Comparison of ENCODE assay signal across 11 cellular contexts in genomic region chr19:6271251-6271650, GRCh38. TPM values are rescaled to one million over a fixed set of nuclear protein-coding genes. Genes with fewer than 3 reads are reported as not detected.
DNase-seq lines count a peak whose midpoint lies in the region; ATAC-seq and TF ChIP-seq lines count a peak whose summit lies in the region.
"Had no signal": no experiment of that assay in that cellular context is flagged by ENCODE, and none has a peak within 500 bp of the region (broad histone marks: within the 10 kb centered on the region; RNA-seq: fewer than 3 reads in every experiment).

No MANE protein-coding gene starts in this region.

- H3K36me3 ChIP-seq in thyroid gland (peaks cover 4 to 13% of the 10 kb centered on the region in 2 donors), mucosa of descending colon (ENCODE audit: low read depth) (no peaks in the 10 kb centered on the region)

- peak overlapping the region; percentile 20 for H3K27ac Mint-ChIP-seq in T-helper 2 cell treated with Interferon-gamma antibody and Interleukin-4, amounts not matched to agents 5 μg/mL and 100 μg/mL, for 36 hours

- no peaks in the 10 kb centered on the region for H3K9me3 ChIP-seq in thyroid gland
- no peaks in the 10 kb centered on the region for H3K9me3 ChIP-seq in mucosa of descending colon

- no peak for DNase-seq in T-helper 2 cell treated with Interferon-gamma antibody and Interleukin-4, amounts not matched to agents 5 μg/mL and 100 μg/mL, for 36 hours (ENCODE audit: low spot score)
- DNase-seq in T-helper 2 cell (no peak), cardiac fibroblast (ENCODE audit: low read depth in 2 of 2) (peak; percentile 42 to 67), kidney glomerular epithelial cell (lab: John Stamatoyannopoulos, UW) (peak; percentile 40), thyroid gland (peak; percentile 77 to 81), mucosa of descending colon (no peak)
- DNase-seq: 8988T, immature natural killer cell had no signal

- H3K27me3 Mint-ChIP-seq in T-helper 2 cell treated with Interferon-gamma antibody and Interleukin-4, amounts not matched to agents 5 μg/mL and 100 μg/mL, for 36 hours (ENCODE audit: low read depth): no peaks in the 10 kb centered on the region

- TF ChIP-seq CTCF in cardiac fibroblast (IDR thresholded peaks at IDR 0.05; ENCODE audit: low read depth, low read length): peak; percentile 30
- TF ChIP-seq CTCF in thyroid gland (IDR thresholded peaks at IDR 0.05): peak in 4 of 6 experiments; percentile 7 to 36 (median 24)
- no peak for TF ChIP-seq CTCF in mucosa of descending colon (IDR thresholded peaks at IDR 0.05)

- ATAC-seq in GM21717 (IDR thresholded peaks at IDR 0.05; ENCODE audit: unreplicated experiment) (no peak), mucosa of descending colon (no peak), GM21528 (IDR thresholded peaks at IDR 0.05; ENCODE audit: low FRiP score, unreplicated experiment) (no peak)
- ATAC-seq: Panc1 had no signal

- no peaks in the 10 kb centered on the region for H3K27me3 ChIP-seq in thyroid gland

- peak overlapping the region; percentile 72 to 87 (median 82) for H3K27ac ChIP-seq in thyroid gland

- H3K9me3 Mint-ChIP-seq in T-helper 2 cell treated with Interferon-gamma antibody and Interleukin-4, amounts not matched to agents 5 μg/mL and 100 μg/mL, for 36 hours: no peaks in the 10 kb centered on the region
- H3K9me3 Mint-ChIP-seq: immature natural killer cell had no signal

- no peak for TF ChIP-seq POLR2A in thyroid gland (IDR thresholded peaks at IDR 0.05)

- 25 to 40% methylated on average over 9 of the region's 9 CpGs for WGBS in thyroid gland, 2 donors

- intact Hi-C loops in thyroid gland (cut with DNase I): no loop called here
- intact Hi-C loops in mucosa of descending colon (cut with DNase I, micrococcal nuclease): no loop called here

- peaks cover 12% of the 10 kb centered on the region for H3K4me1 Mint-ChIP-seq in T-helper 2 cell treated with Interferon-gamma antibody and Interleukin-4, amounts not matched to agents 5 μg/mL and 100 μg/mL, for 36 hours (ENCODE audit: low read depth)

- H3K4me3 ChIP-seq in cardiac fibroblast (replicated peaks in 1 of 2; ENCODE audit: low read depth in 2 of 2, low read length in 2 of 2): peak overlapping the region; percentile 13 to 21
- H3K4me3 ChIP-seq in thyroid gland (replicated peaks in 1 of 3): no peak overlapping the region
- H3K4me3 ChIP-seq in mucosa of descending colon: no peak overlapping the region

- H3K4me1 ChIP-seq in thyroid gland (peaks cover 44 to 58% of the 10 kb centered on the region in 2 donors), mucosa of descending colon (ENCODE audit: low read depth) (peaks cover 24% of the 10 kb centered on the region)

- peaks cover 17% of the 10 kb centered on the region for H3K36me3 Mint-ChIP-seq in T-helper 2 cell treated with Interferon-gamma antibody and Interleukin-4, amounts not matched to agents 5 μg/mL and 100 μg/mL, for 36 hours (ENCODE audit: low read depth)

- H3K4me3 Mint-ChIP-seq in T-helper 2 cell treated with Interferon-gamma antibody and Interleukin-4, amounts not matched to agents 5 μg/mL and 100 μg/mL, for 36 hours: no peak overlapping the region
- H3K4me3 Mint-ChIP-seq: immature natural killer cell had no signal

RNA-seq across cellular contexts. Expression of gene MLLT1, which starts 8.5 kb away (rescaled TPM):
- 10 to 100 TPM; 19.2 to 35.0 (median 26.7) TPM for total RNA-seq in thyroid gland
- total RNA-seq in mucosa of descending colon: 10 to 100 TPM; 32.5 to 75.3 (median 33.7) TPM

Comparison
In these comparisons a context has a peak if more than half of its experiments do, and no peak if none do; other contexts are left out.
1. DNase-seq: peak in cardiac fibroblast (2 of 2), kidney glomerular epithelial cell (single experiment) and thyroid gland (2 of 2); none in T-helper 2 cell treated with Interferon-gamma antibody and Interleukin-4, amounts not matched to agents 5 μg/mL and 100 μg/mL, for 36 hours (single experiment), T-helper 2 cell (0 of 5) and mucosa of descending colon (0 of 3).
2. H3K4me3 ChIP-seq: peak in cardiac fibroblast (2 of 2); none in thyroid gland (0 of 3) and mucosa of descending colon (single experiment).